ENCODE assay signal across 10 cellular contexts in the genomic region with DNA sequence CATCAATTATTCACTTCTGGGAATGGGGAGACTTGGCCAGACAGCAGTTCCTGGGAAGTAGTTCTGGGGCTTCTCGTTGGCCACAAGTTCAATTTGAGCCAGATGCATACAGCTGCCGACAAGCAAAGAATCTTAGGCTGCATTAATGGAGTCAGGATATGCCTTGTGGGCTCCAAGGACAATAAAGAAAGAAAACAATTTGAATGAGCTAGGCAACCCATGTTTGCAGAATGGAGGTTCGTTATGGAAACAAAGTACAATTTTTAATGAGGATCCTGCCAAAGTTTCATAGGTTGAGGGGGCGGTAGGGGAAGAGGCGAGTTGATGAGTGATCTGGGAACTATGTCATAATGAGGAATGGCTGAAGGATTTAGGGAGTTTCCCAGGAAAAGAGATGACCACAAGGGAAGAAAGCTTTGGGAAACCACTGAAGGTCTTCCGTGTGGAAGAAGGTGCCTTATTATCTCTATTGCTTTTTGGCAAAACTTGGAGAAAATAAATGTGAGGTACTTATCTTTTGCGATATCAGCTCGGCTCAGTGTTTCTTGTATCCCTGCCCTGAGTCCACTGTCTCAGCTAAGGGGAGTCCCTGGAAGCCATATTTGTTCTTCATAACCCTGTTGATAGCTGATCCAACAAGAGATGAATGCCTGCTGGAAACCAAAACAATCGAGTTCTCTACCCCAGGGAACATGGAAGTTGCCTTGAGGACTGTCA.
A peak's percentile ranks its signal among the peaks of the same experiment; 100 is the strongest.
DNase-seq lines count a peak whose midpoint lies in the region; ATAC-seq and TF ChIP-seq lines count a peak whose summit lies in the region.
"Had no signal": no experiment of that assay in that cellular context is flagged by ENCODE, and none has a peak within 500 bp of the region (broad histone marks: within the 10 kb centered on the region; RNA-seq: fewer than 3 reads in every experiment).

No MANE protein-coding gene starts in this region.

- no peak overlapping the region for H3K4me3 Mint-ChIP-seq in chondrocyte (ENCODE audit: unreplicated experiment)

- no peaks in the 10 kb centered on the region for H3K9me3 Mint-ChIP-seq in chondrocyte (ENCODE audit: low read depth)

- H3K56ac ChIP-seq in mesendoderm (ENCODE audit: low read length): no peak overlapping the region

- no peak overlapping the region for H2BK15ac ChIP-seq in mesendoderm (replicated peaks; ENCODE audit: low read depth)

- no peaks in the 10 kb centered on the region for H3K27me3 ChIP-seq in mucosa of rectum (ENCODE audit: control insufficient read depth in 2 of 2, insufficient read depth in 2 of 2, low read length in 2 of 2)
- H3K27me3 ChIP-seq in mesendoderm (ENCODE audit: insufficient read depth, low read length, poor library complexity): no peaks in the 10 kb centered on the region
- no peaks in the 10 kb centered on the region for H3K27me3 ChIP-seq in WERI-Rb-1 (ENCODE audit: insufficient read depth, low read depth, severe bottlenecking)

- peaks cover 36% of the 10 kb centered on the region for H3K4me1 Mint-ChIP-seq in chondrocyte (ENCODE audit: low read depth)

- no peak overlapping the region for H3K4me3 ChIP-seq in mucosa of rectum (ENCODE audit: low read length in 2 of 2)
- no peak overlapping the region for H3K4me3 ChIP-seq in mesendoderm (ENCODE audit: low read length)
- no peak overlapping the region for H3K4me3 ChIP-seq in WERI-Rb-1 (ENCODE audit: low read depth, low read length)

- H3K4me2 ChIP-seq in mesendoderm (ENCODE audit: low read length): no peak overlapping the region

- no peaks in the 10 kb centered on the region for H3K27me3 Mint-ChIP-seq in chondrocyte (ENCODE audit: low read depth)

- no CpG with 5 or more reads among the region's 9 CpGs for WGBS in mesendoderm (ENCODE audit: extremely low coverage, insufficient coverage, low lambda C conversion rate)

- ATAC-seq in left lobe of liver: no peak
- ATAC-seq in HG03175 (IDR thresholded peaks at IDR 0.05; ENCODE audit: unreplicated experiment): no peak

- no peak overlapping the region for H3K23ac ChIP-seq in mesendoderm (ENCODE audit: low read length)

- H3K9ac ChIP-seq in mucosa of rectum (ENCODE audit: low read depth in 1 of 2, low read length in 2 of 2) (no peak overlapping the region), mesendoderm (ENCODE audit: low read length) (no peak overlapping the region)

- H3K4me1 ChIP-seq in mucosa of rectum (ENCODE audit: control insufficient read depth in 2 of 2, insufficient read depth in 2 of 2, low read length in 2 of 2): peaks cover 3 to 14% of the 10 kb centered on the region in 2 donors
- H3K4me1 ChIP-seq in mesendoderm (ENCODE audit: control insufficient read depth, low read depth, low read length): no peaks in the 10 kb centered on the region

- H2BK5ac ChIP-seq in mesendoderm (ENCODE audit: low read length): no peak overlapping the region

- H3K79me1 ChIP-seq in mesendoderm (ENCODE audit: low read length): no peaks in the 10 kb centered on the region

- peak overlapping the region; percentile 92 for H3K27ac Mint-ChIP-seq in chondrocyte (ENCODE audit: unreplicated experiment)

- H3K4ac ChIP-seq in mesendoderm (ENCODE audit: low read depth, low read length): no peak overlapping the region

- H2AK5ac ChIP-seq in mesendoderm (ENCODE audit: low read length): no peak overlapping the region

- H3K27ac ChIP-seq in mucosa of rectum (ENCODE audit: low read depth in 2 of 2, low read length in 2 of 2): peak overlapping the region; percentile 51 to 56
- no peak overlapping the region for H3K27ac ChIP-seq in mesendoderm (ENCODE audit: low read depth, low read length)
- no peak overlapping the region for H3K27ac ChIP-seq in WERI-Rb-1

- no peak overlapping the region for H4K8ac ChIP-seq in mesendoderm (ENCODE audit: low read depth, low read length)

- DNase-seq in ACHN (peak; percentile 74), LoVo (ENCODE audit: low spot score) (peak; percentile 85), chondrocyte (ENCODE audit: low spot score) (no peak), left lobe of liver (ENCODE audit: low spot score) (no peak), mesendoderm (no peak), WERI-Rb-1 (no peak)
- DNase-seq: activated T-cell treated with anti-CD3 and anti-CD28 coated beads, Interleukin-2, amount 50 U/mL, for 48 hours; NCI-H82 had no signal

- H3K36me3 ChIP-seq in mucosa of rectum (ENCODE audit: control insufficient read depth in 2 of 2, insufficient read depth in 2 of 2, low read length in 2 of 2) (no peaks in the 10 kb centered on the region), mesendoderm (ENCODE audit: control insufficient read depth, insufficient read depth, low read length) (no peaks in the 10 kb centered on the region), WERI-Rb-1 (no peaks in the 10 kb centered on the region)

- in situ Hi-C loops in ACHN (cut with HindIII; ENCODE audit: low pct_ligation_motif_present, low pct_unique_long_range_greater_than_20kb, low sequenced_read_pairs): loop anchor here (25.0 kb wide), 1 partner anchor 138 kb away; no protein-coding TSS in a partner anchor

- H3K36me3 Mint-ChIP-seq in chondrocyte (ENCODE audit: low read depth): no peaks in the 10 kb centered on the region

- TF ChIP-seq CTCF in chondrocyte (IDR thresholded peaks at IDR 0.05) (no peak), WERI-Rb-1 (IDR thresholded peaks at IDR 0.05; ENCODE audit: low read depth, low read length) (no peak)

- H4K5ac ChIP-seq in mesendoderm (ENCODE audit: low read length): no peak overlapping the region

- H2BK120ac ChIP-seq in mesendoderm (ENCODE audit: low read depth, low read length): no peak overlapping the region

- H3K9me3 ChIP-seq in mucosa of rectum (ENCODE audit: control insufficient read depth in 2 of 2, low read length in 2 of 2) (no peaks in the 10 kb centered on the region), WERI-Rb-1 (ENCODE audit: severe bottlenecking) (no peaks in the 10 kb centered on the region)

- H3K18ac ChIP-seq in mesendoderm (ENCODE audit: low read length): no peak overlapping the region

- no peaks in the 10 kb centered on the region for H3K79me2 ChIP-seq in mesendoderm (ENCODE audit: control insufficient read depth, insufficient read depth, low read length)

Comparison
In these comparisons a context has a peak if more than half of its experiments do, and no peak if none do; other contexts are left out.
1. DNase-seq: peak in ACHN (single experiment) and LoVo (single experiment); none in chondrocyte (single experiment), left lobe of liver (single experiment), mesendoderm (single experiment) and WERI-Rb-1 (single experiment).
2. H3K27ac ChIP-seq: peak in mucosa of rectum (2 of 2); none in mesendoderm (single experiment) and WERI-Rb-1 (single experiment).